In genomic region chr20:62486431-62486954, GRCh38 we compare ENCODE assay signal across 1 cellular context.
TF ChIP-seq lines count a peak whose summit lies in the region.

No MANE protein-coding gene starts in this region.

TF ChIP-seq in HepG2, 621 proteins besides CTCF, POLR2A, EP300 and RAD21:
- no peak for TF ChIP-seq FOXA1 (IDR thresholded peaks at IDR 0.05)
- TF ChIP-seq FOXA1 (CRISPR knock-in tag; IDR thresholded peaks at IDR 0.05), result peak; percentile 36
- TF ChIP-seq MEIS2 (CRISPR knock-in tag; IDR thresholded peaks at IDR 0.05), result 0 out of 2 replicates have a peak, but pooled peaks have one; percentile 29
- 0 out of 2 replicates have a peak, but pooled peaks have one; percentile 24 for TF ChIP-seq ZC3H13 (CRISPR knock-in tag; IDR thresholded peaks at IDR 0.05)
- TF ChIP-seq PHF21A (CRISPR knock-in tag; IDR thresholded peaks at IDR 0.05), result 0 out of 2 replicates have a peak, but pooled peaks have one; percentile 31
- peak; percentile 76; the same call in 1 of the 2 replicates for TF ChIP-seq ZNF768 (CRISPR knock-in tag; IDR thresholded peaks at IDR 0.05)
- no peak for TF ChIP-seq SP140L (CRISPR knock-in tag; IDR thresholded peaks at IDR 0.05; ENCODE audit: borderline replicate concordance)
- TF ChIP-seq ZNF335 (CRISPR knock-in tag; IDR thresholded peaks at IDR 0.05), result no peak
- TF ChIP-seq, protein P1, sequence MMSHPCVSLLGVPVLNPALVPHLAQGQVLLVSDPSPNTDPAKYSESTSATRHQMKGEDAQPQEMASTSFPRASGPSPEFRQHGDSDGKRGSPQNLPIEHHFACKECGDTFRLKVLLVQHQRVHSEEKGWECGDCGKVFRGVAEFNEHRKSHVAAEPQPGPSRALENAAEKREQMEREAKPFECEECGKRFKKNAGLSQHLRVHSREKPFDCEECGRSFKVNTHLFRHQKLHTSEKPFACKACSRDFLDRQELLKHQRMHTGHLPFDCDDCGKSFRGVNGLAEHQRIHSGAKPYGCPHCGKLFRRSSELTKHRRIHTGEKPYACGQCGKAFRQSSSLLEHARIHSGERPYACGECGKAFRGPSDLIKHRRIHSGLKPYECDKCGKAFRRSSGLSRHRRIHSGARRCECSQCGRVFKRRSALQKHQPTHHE (CRISPR knock-in tag; IDR thresholded peaks at IDR 0.05; ENCODE audit: borderline replicate concordance), result no peak
- 0 out of 2 replicates have a peak, but pooled peaks have one; percentile 31 for TF ChIP-seq ZNF761 (CRISPR knock-in tag; conservative IDR thresholded peaks at IDR 0.05)
- peak; percentile 15; the same call in 1 of the 2 replicates for TF ChIP-seq MTA1 (CRISPR knock-in tag; IDR thresholded peaks at IDR 0.05; ENCODE audit: borderline replicate concordance)
- TF ChIP-seq HNRNPL (IDR thresholded peaks at IDR 0.05; ENCODE audit: low read depth, low read length), result peak; percentile 90
- TF ChIP-seq PHF5A (CRISPR knock-in tag; IDR thresholded peaks at IDR 0.05; ENCODE audit: low read depth, unreplicated experiment), result no peak
- peak; percentile 66; the same call in 1 of the 2 replicates for TF ChIP-seq PATZ1 (CRISPR knock-in tag; IDR thresholded peaks at IDR 0.05)
- peak; percentile 42; the same call in 1 of the 2 replicates for TF ChIP-seq ZFX (CRISPR knock-in tag; IDR thresholded peaks at IDR 0.05; ENCODE audit: low read depth)
- TF ChIP-seq, protein P2, sequence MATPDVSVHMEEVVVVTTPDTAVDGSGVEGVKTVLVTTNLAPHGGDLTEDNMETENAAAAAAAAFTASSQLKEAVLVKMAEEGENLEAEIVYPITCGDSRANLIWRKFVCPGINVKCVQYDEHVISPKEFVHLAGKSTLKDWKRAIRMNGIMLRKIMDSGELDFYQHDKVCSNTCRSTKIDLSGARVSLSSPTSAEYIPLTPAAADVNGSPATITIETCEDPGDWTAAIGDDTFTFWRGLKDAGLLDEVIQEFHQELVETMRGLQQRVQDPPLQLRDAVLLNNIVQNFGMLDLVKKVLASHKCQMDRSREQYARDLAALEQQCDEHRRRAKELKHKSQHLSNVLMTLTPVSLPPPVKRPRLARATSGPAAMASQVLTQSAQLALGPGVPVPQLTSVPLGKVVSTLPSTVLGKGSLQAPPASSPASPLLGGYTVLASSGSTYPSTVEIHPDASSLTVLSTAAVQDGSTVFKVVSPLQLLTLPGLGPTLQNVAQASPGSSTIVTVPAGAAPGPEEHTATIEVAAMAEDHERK (CRISPR knock-in tag; IDR thresholded peaks at IDR 0.05; ENCODE audit: low read depth), result no peak
